ENCODE assay signal across 17 cellular contexts in genomic region chr9:1514241-1514640, GRCh38.
DNase-seq lines count a peak whose midpoint lies in the region; FAIRE-seq and TF ChIP-seq lines count a peak whose summit lies in the region.
"Had no signal": no experiment of that assay in that cellular context is flagged by ENCODE, and none has a peak within 500 bp of the region (broad histone marks: within the 10 kb centered on the region; RNA-seq: fewer than 3 reads in every experiment).

No MANE protein-coding gene starts in this region.

- H3K9me3 ChIP-seq in SJCRH30 (replicated peaks) (0 out of 2 replicates have a peak, but pooled peaks cover 3% of the 10 kb centered on the region), testis (no peaks in the 10 kb centered on the region)

- DNase-seq in SJCRH30: peak; percentile 20 to 39
- DNase-seq in bronchial epithelial cell (ENCODE audit: low read depth): peak; percentile 25
- peak; percentile 18 for DNase-seq in testis
- DNase-seq in superior temporal gyrus (ENCODE audit: extremely low spot score): no peak
- DNase-seq in activated naive CD4-positive, alpha-beta T cell treated with anti-CD3 and anti-CD28 coated beads, Interleukin-2, amount 10 ng/mL, durations not matched to agents 7 days and 5 days: no peak
- DNase-seq in G401 (ENCODE audit: low spot score): no peak
- DNase-seq: C1 segment of cervical spinal cord; Calu3; CD4-positive, alpha-beta memory T cell; COR-L47; DMS53; DMS79 treated with DMSO at 0.1 percent for 48 hours; H7; HCEC 1CT had no signal

- FAIRE-seq in bronchial epithelial cell (lab: Jason Lieb, UNC): no peak
- FAIRE-seq: G401.6, GM12892, H1 had no signal

- in situ Hi-C loops in G401 (cut with HindIII; ENCODE audit: low sequenced_read_pairs): no loop called here

- H3K4me1 Mint-ChIP-seq in activated naive CD4-positive, alpha-beta T cell treated with anti-CD3 and anti-CD28 coated beads, Interleukin-2, amount 10 ng/mL, durations not matched to agents 7 days and 5 days: peaks cover 4% of the 10 kb centered on the region

- CTCF ChIA-PET in activated naive CD4-positive, alpha-beta T cell treated with anti-CD3 and anti-CD28 coated beads, Interleukin-2, amount 10 ng/mL, durations not matched to agents 7 days and 5 days (lab: Charles Lee): no interaction called here

- H3K27ac Mint-ChIP-seq in activated naive CD4-positive, alpha-beta T cell treated with anti-CD3 and anti-CD28 coated beads, Interleukin-2, amount 10 ng/mL, durations not matched to agents 7 days and 5 days: no peak overlapping the region
- H3K27ac Mint-ChIP-seq: CD4-positive, alpha-beta memory T cell had no signal

- H3K36me3 ChIP-seq in SJCRH30 (no peaks in the 10 kb centered on the region), bronchial epithelial cell (ENCODE audit: control insufficient read depth, insufficient read depth, low read length) (no peaks in the 10 kb centered on the region), testis (ENCODE audit: low read depth, missing control alignments) (no peaks in the 10 kb centered on the region)

- H3K4me1 ChIP-seq in SJCRH30 (peaks cover 4% of the 10 kb centered on the region; the same call in 1 of the 2 replicates), testis (peaks cover 5% of the 10 kb centered on the region)

- no peak for TF ChIP-seq POLR2A in testis (IDR thresholded peaks at IDR 0.05)

- WGBS in testis, 2 donors: 50 to 57% methylated on average over 3 of the region's 3 CpGs

- no peaks in the 10 kb centered on the region for H3K36me3 Mint-ChIP-seq in activated naive CD4-positive, alpha-beta T cell treated with anti-CD3 and anti-CD28 coated beads, Interleukin-2, amount 10 ng/mL, durations not matched to agents 7 days and 5 days
- H3K36me3 Mint-ChIP-seq: CD4-positive, alpha-beta memory T cell had no signal

- no peak overlapping the region for H3K4me3 Mint-ChIP-seq in activated naive CD4-positive, alpha-beta T cell treated with anti-CD3 and anti-CD28 coated beads, Interleukin-2, amount 10 ng/mL, durations not matched to agents 7 days and 5 days
- H3K4me3 Mint-ChIP-seq: CD4-positive, alpha-beta memory T cell had no signal

- H3K27ac ChIP-seq in SJCRH30 (no peak overlapping the region), testis (no peak overlapping the region)

- no peaks in the 10 kb centered on the region for H3K27me3 ChIP-seq in SJCRH30
- no peaks in the 10 kb centered on the region for H3K27me3 ChIP-seq in bronchial epithelial cell (ENCODE audit: control insufficient read depth, insufficient read depth, low read length)
- no peaks in the 10 kb centered on the region for H3K27me3 ChIP-seq in testis

- intact Hi-C loops in testis (cut with DNase I; ENCODE audit: low total_unique reads): no loop called here

- H3K9me3 Mint-ChIP-seq in activated naive CD4-positive, alpha-beta T cell treated with anti-CD3 and anti-CD28 coated beads, Interleukin-2, amount 10 ng/mL, durations not matched to agents 7 days and 5 days: no peaks in the 10 kb centered on the region

- no peak for TF ChIP-seq CTCF in bronchial epithelial cell (IDR thresholded peaks at IDR 0.05; ENCODE audit: insufficient read depth, low read length, severe bottlenecking)
- no peak for TF ChIP-seq CTCF in testis (IDR thresholded peaks at IDR 0.05)

- no peaks in the 10 kb centered on the region for H3K27me3 Mint-ChIP-seq in activated naive CD4-positive, alpha-beta T cell treated with anti-CD3 and anti-CD28 coated beads, Interleukin-2, amount 10 ng/mL, durations not matched to agents 7 days and 5 days

- H3K4me3 ChIP-seq in SJCRH30: no peak overlapping the region
- H3K4me3 ChIP-seq in bronchial epithelial cell (ENCODE audit: low read depth, low read length): no peak overlapping the region
- H3K4me3 ChIP-seq in testis: no peak overlapping the region

Comparison
In these comparisons a context has a peak if more than half of its experiments do, and no peak if none do; other contexts are left out.
1. DNase-seq: peak in SJCRH30 (2 of 2), bronchial epithelial cell (single experiment) and testis (single experiment); none in superior temporal gyrus (single experiment), activated naive CD4-positive, alpha-beta T cell treated with anti-CD3 and anti-CD28 coated beads, Interleukin-2, amount 10 ng/mL, durations not matched to agents 7 days and 5 days (single experiment) and G401 (single experiment).